Comparison of ENCODE assay signal across 11 cellular contexts in genomic region chr19:3133793-3134116, GRCh38.
DNase-seq lines count a peak whose midpoint lies in the region; ATAC-seq, FAIRE-seq and TF ChIP-seq lines count a peak whose summit lies in the region.
"Had no signal": no experiment of that assay in that cellular context is flagged by ENCODE, and none has a peak within 500 bp of the region (broad histone marks: within the 10 kb centered on the region; RNA-seq: fewer than 3 reads in every experiment).

No MANE protein-coding gene starts in this region.

- H3K4me1 Mint-ChIP-seq in dendritic cell treated with granulocyte-macrophage colony-stimulating factor and Interleukin-4, amounts not matched to agents 40 ng/mL and 50 ng/mL, for 4 days (ENCODE audit: low read depth): peaks cover 41% of the 10 kb centered on the region
- peaks cover 31% of the 10 kb centered on the region for H3K4me1 Mint-ChIP-seq in stimulated activated effector memory CD8-positive, alpha-beta T cell treated with anti-CD3 and anti-CD28 coated beads, Interleukin-12 subunit alpha, Interleukin-12 subunit beta, amount 100 ng/mL, for 72 hours

- no peak; the same call in 1 of the 2 replicates for TF ChIP-seq POLR2A in H54 (IDR thresholded peaks at IDR 0.05; ENCODE audit: low read depth, low read length)

- peaks cover 30% of the 10 kb centered on the region; the same call in 1 of the 2 replicates for H3K27me3 ChIP-seq in KMS-11 (ENCODE audit: insufficient read depth, low read depth)
- H3K27me3 ChIP-seq: gastrocnemius medialis had no signal

- peak overlapping the region; percentile 22; the same call in 1 of the 2 replicates for H3K4me2 ChIP-seq in KMS-11

- H3K4me3 ChIP-seq in KMS-11 (IDR thresholded peaks at IDR 0.05; ENCODE audit: insufficient read depth, low read depth, low read length): no peak overlapping the region
- H3K4me3 ChIP-seq: gastrocnemius medialis had no signal

- H3K79me2 ChIP-seq in KMS-11 (ENCODE audit: insufficient read depth, low read depth): no peaks in the 10 kb centered on the region

- peaks cover 14% of the 10 kb centered on the region for H3K4me1 ChIP-seq in KMS-11 (ENCODE audit: low read depth, poor library complexity, severe bottlenecking)
- H3K4me1 ChIP-seq: gastrocnemius medialis had no signal

- no peaks in the 10 kb centered on the region for H3K9me3 Mint-ChIP-seq in dendritic cell treated with granulocyte-macrophage colony-stimulating factor and Interleukin-4, amounts not matched to agents 40 ng/mL and 50 ng/mL, for 4 days
- no peaks in the 10 kb centered on the region for H3K9me3 Mint-ChIP-seq in stimulated activated effector memory CD8-positive, alpha-beta T cell treated with anti-CD3 and anti-CD28 coated beads, Interleukin-12 subunit alpha, Interleukin-12 subunit beta, amount 100 ng/mL, for 72 hours

- H3K36me3 Mint-ChIP-seq in dendritic cell treated with granulocyte-macrophage colony-stimulating factor and Interleukin-4, amounts not matched to agents 40 ng/mL and 50 ng/mL, for 4 days (ENCODE audit: low read depth): peaks cover 17% of the 10 kb centered on the region
- peaks cover 36% of the 10 kb centered on the region for H3K36me3 Mint-ChIP-seq in stimulated activated effector memory CD8-positive, alpha-beta T cell treated with anti-CD3 and anti-CD28 coated beads, Interleukin-12 subunit alpha, Interleukin-12 subunit beta, amount 100 ng/mL, for 72 hours
- H3K36me3 Mint-ChIP-seq: brain had no signal

- peak overlapping the region; percentile 98 for H3K27ac Mint-ChIP-seq in dendritic cell treated with granulocyte-macrophage colony-stimulating factor and Interleukin-4, amounts not matched to agents 40 ng/mL and 50 ng/mL, for 4 days
- H3K27ac Mint-ChIP-seq in stimulated activated effector memory CD8-positive, alpha-beta T cell treated with anti-CD3 and anti-CD28 coated beads, Interleukin-12 subunit alpha, Interleukin-12 subunit beta, amount 100 ng/mL, for 72 hours: peak overlapping the region; percentile 91

- H3K27me3 Mint-ChIP-seq in dendritic cell treated with granulocyte-macrophage colony-stimulating factor and Interleukin-4, amounts not matched to agents 40 ng/mL and 50 ng/mL, for 4 days: no peaks in the 10 kb centered on the region

- no peak overlapping the region; the same call in 1 of the 2 replicates for H3K9ac ChIP-seq in KMS-11

- no peak for FAIRE-seq in H54 (lab: Jason Lieb, UNC)

- no peaks in the 10 kb centered on the region for H3K36me3 ChIP-seq in KMS-11 (ENCODE audit: insufficient read depth)
- H3K36me3 ChIP-seq: gastrocnemius medialis had no signal

- H3K27ac ChIP-seq in KMS-11: no peak overlapping the region
- H3K27ac ChIP-seq: VCaP had no signal

- no peaks in the 10 kb centered on the region for H4K20me1 ChIP-seq in KMS-11 (ENCODE audit: insufficient read depth)

- H3K4me3 Mint-ChIP-seq in dendritic cell treated with granulocyte-macrophage colony-stimulating factor and Interleukin-4, amounts not matched to agents 40 ng/mL and 50 ng/mL, for 4 days: peak overlapping the region; percentile 37
- H3K4me3 Mint-ChIP-seq in stimulated activated effector memory CD8-positive, alpha-beta T cell treated with anti-CD3 and anti-CD28 coated beads, Interleukin-12 subunit alpha, Interleukin-12 subunit beta, amount 100 ng/mL, for 72 hours: peak overlapping the region; percentile 66
- H3K4me3 Mint-ChIP-seq: brain had no signal

- DNase-seq in activated CD8-positive, alpha-beta memory T cell treated with anti-CD3 and anti-CD28 coated beads, Interleukin-2, amount 50 U/mL, for 48 hours: peak; percentile 63
- no peak for DNase-seq in activated CD8-positive, alpha-beta memory T cell treated with anti-CD3 and anti-CD28 coated beads for 24 hours
- no peak for DNase-seq in stimulated activated effector memory CD8-positive, alpha-beta T cell treated with anti-CD3 and anti-CD28 coated beads, Interleukin-12 subunit alpha, Interleukin-12 subunit beta, amount 100 ng/mL, for 72 hours (ENCODE audit: low spot score in 2 of 2)
- DNase-seq in NCI-H128 (lab: John Stamatoyannopoulos, UW; ENCODE audit: unreplicated experiment) (no peak), H54 (ENCODE audit: insufficient read length, low spot score) (no peak), T-helper 9 cell (no peak)
- DNase-seq: gastrocnemius medialis had no signal

- peak overlapping the region; percentile 49; the same call in 1 of the 2 replicates for H2AFZ ChIP-seq in KMS-11 (ENCODE audit: low read depth)

- intact Hi-C loops in dendritic cell treated with granulocyte-macrophage colony-stimulating factor and Interleukin-4, amounts not matched to agents 40 ng/mL and 50 ng/mL, for 4 days (cut with micrococcal nuclease): loop anchor here (1.0 kb wide), 1 partner anchor 9 kb away; no protein-coding TSS in a partner anchor

- no peak for TF ChIP-seq CTCF in KMS-11 (conservative IDR thresholded peaks at IDR 0.05; ENCODE audit: low read depth, low read length)

- no peak for ATAC-seq in stimulated activated effector memory CD8-positive, alpha-beta T cell treated with anti-CD3 and anti-CD28 coated beads, Interleukin-12 subunit alpha, Interleukin-12 subunit beta, amount 100 ng/mL, for 72 hours
- ATAC-seq: gastrocnemius medialis had no signal
